Comparison of ENCODE assay signal across 1 cellular context in genomic region chr17:40463122-40463550, GRCh38.
TF ChIP-seq lines count a peak whose summit lies in the region.

No MANE protein-coding gene starts in this region.

TF ChIP-seq in H1, 55 proteins besides CTCF, POLR2A, EP300 and RAD21:
- TF ChIP-seq POLR2AphosphoS5 (IDR thresholded peaks at IDR 0.05; ENCODE audit: low read depth, low read length) (no peak), GTF2F1 (IDR thresholded peaks at IDR 0.05; ENCODE audit: borderline replicate concordance, low read depth, low read length) (no peak), KDM5A (IDR thresholded peaks at IDR 0.05; ENCODE audit: low read length) (no peak), RNF2 (IDR thresholded peaks at IDR 0.05; ENCODE audit: borderline replicate concordance, low read depth, low read length, missing control alignments, poor library complexity, severe bottlenecking) (no peak), SP2 (IDR thresholded peaks at IDR 0.05; ENCODE audit: low read length) (no peak), POU5F1 (IDR thresholded peaks at IDR 0.05; ENCODE audit: low read depth, low read length) (no peak), CHD1 (IDR thresholded peaks at IDR 0.05; ENCODE audit: low read depth, low read length) (no peak), BACH1 (IDR thresholded peaks at IDR 0.05; ENCODE audit: low read length) (no peak), TEAD4 (IDR thresholded peaks at IDR 0.05; ENCODE audit: low read depth, low read length) (no peak), HDAC2 (IDR thresholded peaks at IDR 0.05; ENCODE audit: borderline replicate concordance in 1 of 2, low read depth in 2 of 2, low read length in 2 of 2) (no peak)
- TF ChIP-seq, protein P1, sequence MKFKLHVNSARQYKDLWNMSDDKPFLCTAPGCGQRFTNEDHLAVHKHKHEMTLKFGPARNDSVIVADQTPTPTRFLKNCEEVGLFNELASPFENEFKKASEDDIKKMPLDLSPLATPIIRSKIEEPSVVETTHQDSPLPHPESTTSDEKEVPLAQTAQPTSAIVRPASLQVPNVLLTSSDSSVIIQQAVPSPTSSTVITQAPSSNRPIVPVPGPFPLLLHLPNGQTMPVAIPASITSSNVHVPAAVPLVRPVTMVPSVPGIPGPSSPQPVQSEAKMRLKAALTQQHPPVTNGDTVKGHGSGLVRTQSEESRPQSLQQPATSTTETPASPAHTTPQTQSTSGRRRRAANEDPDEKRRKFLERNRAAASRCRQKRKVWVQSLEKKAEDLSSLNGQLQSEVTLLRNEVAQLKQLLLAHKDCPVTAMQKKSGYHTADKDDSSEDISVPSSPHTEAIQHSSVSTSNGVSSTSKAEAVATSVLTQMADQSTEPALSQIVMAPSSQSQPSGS (IDR thresholded peaks at IDR 0.05; ENCODE audit: low read length): no peak
